Comparison of ENCODE assay signal across 1 cellular context in the genomic region with DNA sequence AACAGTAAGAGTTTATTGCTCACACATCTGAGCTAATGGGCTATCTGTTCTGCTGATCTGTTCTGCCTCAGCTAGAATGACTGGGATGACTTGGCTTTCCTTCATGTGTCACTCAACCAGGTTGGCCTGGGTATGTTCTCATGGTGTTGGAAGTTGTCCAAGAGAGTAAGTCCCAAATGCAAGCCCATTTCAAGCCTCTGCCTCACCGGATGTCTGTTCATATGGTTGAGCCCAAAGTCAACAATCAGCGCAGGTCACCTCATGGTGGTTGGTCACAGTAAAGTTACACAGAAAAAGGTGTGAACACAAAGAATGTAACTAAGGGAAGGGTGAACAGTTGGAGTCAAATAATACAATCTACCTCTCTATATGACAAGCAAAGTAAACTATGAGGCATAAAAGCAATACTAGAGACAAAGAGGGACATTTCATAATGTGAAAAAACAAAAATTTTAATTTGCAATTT.
TF ChIP-seq lines count a peak whose summit lies in the region.

No MANE protein-coding gene starts in this region.

TF ChIP-seq in HepG2, 621 proteins besides CTCF, POLR2A, EP300 and RAD21 (continued from another document and continues in another):
- TF ChIP-seq, protein P1, sequence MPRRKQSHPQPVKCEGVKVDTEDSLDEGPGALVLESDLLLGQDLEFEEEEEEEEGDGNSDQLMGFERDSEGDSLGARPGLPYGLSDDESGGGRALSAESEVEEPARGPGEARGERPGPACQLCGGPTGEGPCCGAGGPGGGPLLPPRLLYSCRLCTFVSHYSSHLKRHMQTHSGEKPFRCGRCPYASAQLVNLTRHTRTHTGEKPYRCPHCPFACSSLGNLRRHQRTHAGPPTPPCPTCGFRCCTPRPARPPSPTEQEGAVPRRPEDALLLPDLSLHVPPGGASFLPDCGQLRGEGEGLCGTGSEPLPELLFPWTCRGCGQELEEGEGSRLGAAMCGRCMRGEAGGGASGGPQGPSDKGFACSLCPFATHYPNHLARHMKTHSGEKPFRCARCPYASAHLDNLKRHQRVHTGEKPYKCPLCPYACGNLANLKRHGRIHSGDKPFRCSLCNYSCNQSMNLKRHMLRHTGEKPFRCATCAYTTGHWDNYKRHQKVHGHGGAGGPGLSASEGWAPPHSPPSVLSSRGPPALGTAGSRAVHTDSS (CRISPR knock-in tag; conservative IDR thresholded peaks at IDR 0.05) = no peak
- TF ChIP-seq ZFX (CRISPR knock-in tag; IDR thresholded peaks at IDR 0.05; ENCODE audit: low read depth) (no peak), JUN (CRISPR knock-in tag; IDR thresholded peaks at IDR 0.05) (no peak), NFE2L2 (IDR thresholded peaks at IDR 0.05; ENCODE audit: low read length) (peak; percentile 70), RXRA (CRISPR knock-in tag; IDR thresholded peaks at IDR 0.05) (peak; percentile 22; the same call in 1 of the 2 replicates), SOX6 (IDR thresholded peaks at IDR 0.05) (no peak), SOX6 (CRISPR knock-in tag; IDR thresholded peaks at IDR 0.05) (peak; percentile 35; the same call in 1 of the 2 replicates), MXI1 (IDR thresholded peaks at IDR 0.05; ENCODE audit: borderline replicate concordance, low read depth, low read length) (peak; percentile 40; the same call in 1 of the 3 replicates), SOX13 (IDR thresholded peaks at IDR 0.05) (no peak), SOX13 (CRISPR knock-in tag; conservative IDR thresholded peaks at IDR 0.05 in 1 of 2, IDR thresholded peaks at IDR 0.05 in 1 of 2) (peak in 1 of 2 experiments; percentile 12; a peak in 1 of 4 replicates), SNAPC2 (CRISPR knock-in tag; IDR thresholded peaks at IDR 0.05) (no peak), ZNF33B (CRISPR knock-in tag; IDR thresholded peaks at IDR 0.05) (no peak), PPARG (CRISPR knock-in tag; conservative IDR thresholded peaks at IDR 0.05) (peak; percentile 82), SALL1 (CRISPR knock-in tag; IDR thresholded peaks at IDR 0.05) (peak; percentile 60), FOXA3 (CRISPR knock-in tag; IDR thresholded peaks at IDR 0.05) (peak; percentile 74), ZFP36L1 (CRISPR knock-in tag; IDR thresholded peaks at IDR 0.05) (peak; percentile 45; the same call in 1 of the 2 replicates), ZNF326 (CRISPR knock-in tag; IDR thresholded peaks at IDR 0.05; ENCODE audit: borderline replicate concordance) (no peak), RARA (CRISPR knock-in tag; IDR thresholded peaks at IDR 0.05) (peak; percentile 84), MLLT10 (CRISPR knock-in tag; IDR thresholded peaks at IDR 0.05) (no peak), ZNF431 (CRISPR knock-in tag; IDR thresholded peaks at IDR 0.05; ENCODE audit: borderline replicate concordance, low read depth) (no peak), HMG20A (CRISPR knock-in tag; IDR thresholded peaks at IDR 0.05; ENCODE audit: borderline replicate concordance) (peak; percentile 73; the same call in 1 of the 2 replicates), RXRB (CRISPR knock-in tag; IDR thresholded peaks at IDR 0.05; ENCODE audit: borderline replicate concordance) (peak; percentile 59; the same call in 1 of the 2 replicates), CAMTA2 (CRISPR knock-in tag; IDR thresholded peaks at IDR 0.05; ENCODE audit: borderline replicate concordance) (no peak), ZNF644 (CRISPR knock-in tag; IDR thresholded peaks at IDR 0.05; ENCODE audit: low read depth) (peak; percentile 52), ZFP62 (CRISPR knock-in tag; IDR thresholded peaks at IDR 0.05) (no peak), KDM3A (CRISPR knock-in tag; IDR thresholded peaks at IDR 0.05; ENCODE audit: low read depth) (no peak), FOSL2 (CRISPR knock-in tag; IDR thresholded peaks at IDR 0.05) (peak; percentile 58; the same call in 1 of the 2 replicates), TMF1 (CRISPR knock-in tag; IDR thresholded peaks at IDR 0.05; ENCODE audit: low read depth) (no peak), ZNF629 (CRISPR knock-in tag; conservative IDR thresholded peaks at IDR 0.05) (peak; percentile 35; the same call in 1 of the 2 replicates), ZNF747 (CRISPR knock-in tag; IDR thresholded peaks at IDR 0.05; ENCODE audit: borderline replicate concordance) (no peak)
- TF ChIP-seq, protein P2, sequence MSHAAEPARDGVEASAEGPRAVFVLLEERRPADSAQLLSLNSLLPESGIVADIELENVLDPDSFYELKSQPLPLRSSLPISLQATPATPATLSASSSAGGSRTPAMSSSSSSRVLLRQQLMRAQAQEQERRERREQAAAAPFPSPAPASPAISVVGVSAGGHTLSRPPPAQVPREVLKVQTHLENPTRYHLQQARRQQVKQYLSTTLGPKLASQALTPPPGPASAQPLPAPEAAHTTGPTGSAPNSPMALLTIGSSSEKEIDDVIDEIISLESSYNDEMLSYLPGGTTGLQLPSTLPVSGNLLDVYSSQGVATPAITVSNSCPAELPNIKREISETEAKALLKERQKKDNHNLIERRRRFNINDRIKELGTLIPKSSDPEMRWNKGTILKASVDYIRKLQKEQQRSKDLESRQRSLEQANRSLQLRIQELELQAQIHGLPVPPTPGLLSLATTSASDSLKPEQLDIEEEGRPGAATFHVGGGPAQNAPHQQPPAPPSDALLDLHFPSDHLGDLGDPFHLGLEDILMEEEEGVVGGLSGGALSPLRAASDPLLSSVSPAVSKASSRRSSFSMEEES (CRISPR knock-in tag; IDR thresholded peaks at IDR 0.05) = 0 out of 2 replicates have a peak, but pooled peaks have one; percentile 12
- TF ChIP-seq, protein P3, sequence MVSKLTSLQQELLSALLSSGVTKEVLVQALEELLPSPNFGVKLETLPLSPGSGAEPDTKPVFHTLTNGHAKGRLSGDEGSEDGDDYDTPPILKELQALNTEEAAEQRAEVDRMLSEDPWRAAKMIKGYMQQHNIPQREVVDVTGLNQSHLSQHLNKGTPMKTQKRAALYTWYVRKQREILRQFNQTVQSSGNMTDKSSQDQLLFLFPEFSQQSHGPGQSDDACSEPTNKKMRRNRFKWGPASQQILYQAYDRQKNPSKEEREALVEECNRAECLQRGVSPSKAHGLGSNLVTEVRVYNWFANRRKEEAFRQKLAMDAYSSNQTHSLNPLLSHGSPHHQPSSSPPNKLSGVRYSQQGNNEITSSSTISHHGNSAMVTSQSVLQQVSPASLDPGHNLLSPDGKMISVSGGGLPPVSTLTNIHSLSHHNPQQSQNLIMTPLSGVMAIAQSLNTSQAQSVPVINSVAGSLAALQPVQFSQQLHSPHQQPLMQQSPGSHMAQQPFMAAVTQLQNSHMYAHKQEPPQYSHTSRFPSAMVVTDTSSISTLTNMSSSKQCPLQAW (CRISPR knock-in tag; IDR thresholded peaks at IDR 0.05) = no peak
- TF ChIP-seq, protein P4, sequence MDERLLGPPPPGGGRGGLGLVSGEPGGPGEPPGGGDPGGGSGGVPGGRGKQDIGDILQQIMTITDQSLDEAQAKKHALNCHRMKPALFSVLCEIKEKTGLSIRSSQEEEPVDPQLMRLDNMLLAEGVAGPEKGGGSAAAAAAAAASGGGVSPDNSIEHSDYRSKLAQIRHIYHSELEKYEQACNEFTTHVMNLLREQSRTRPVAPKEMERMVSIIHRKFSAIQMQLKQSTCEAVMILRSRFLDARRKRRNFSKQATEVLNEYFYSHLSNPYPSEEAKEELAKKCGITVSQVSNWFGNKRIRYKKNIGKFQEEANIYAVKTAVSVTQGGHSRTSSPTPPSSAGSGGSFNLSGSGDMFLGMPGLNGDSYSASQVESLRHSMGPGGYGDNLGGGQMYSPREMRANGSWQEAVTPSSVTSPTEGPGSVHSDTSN (CRISPR knock-in tag; IDR thresholded peaks at IDR 0.05) = peak; percentile 81
- TF ChIP-seq, protein P5, sequence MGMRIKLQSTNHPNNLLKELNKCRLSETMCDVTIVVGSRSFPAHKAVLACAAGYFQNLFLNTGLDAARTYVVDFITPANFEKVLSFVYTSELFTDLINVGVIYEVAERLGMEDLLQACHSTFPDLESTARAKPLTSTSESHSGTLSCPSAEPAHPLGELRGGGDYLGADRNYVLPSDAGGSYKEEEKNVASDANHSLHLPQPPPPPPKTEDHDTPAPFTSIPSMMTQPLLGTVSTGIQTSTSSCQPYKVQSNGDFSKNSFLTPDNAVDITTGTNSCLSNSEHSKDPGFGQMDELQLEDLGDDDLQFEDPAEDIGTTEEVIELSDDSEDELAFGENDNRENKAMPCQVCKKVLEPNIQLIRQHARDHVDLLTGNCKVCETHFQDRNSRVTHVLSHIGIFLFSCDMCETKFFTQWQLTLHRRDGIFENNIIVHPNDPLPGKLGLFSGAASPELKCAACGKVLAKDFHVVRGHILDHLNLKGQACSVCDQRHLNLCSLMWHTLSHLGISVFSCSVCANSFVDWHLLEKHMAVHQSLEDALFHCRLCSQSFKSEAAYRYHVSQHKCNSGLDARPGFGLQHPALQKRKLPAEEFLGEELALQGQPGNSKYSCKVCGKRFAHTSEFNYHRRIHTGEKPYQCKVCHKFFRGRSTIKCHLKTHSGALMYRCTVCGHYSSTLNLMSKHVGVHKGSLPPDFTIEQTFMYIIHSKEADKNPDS (CRISPR knock-in tag; IDR thresholded peaks at IDR 0.05) = no peak
- TF ChIP-seq, protein P6, sequence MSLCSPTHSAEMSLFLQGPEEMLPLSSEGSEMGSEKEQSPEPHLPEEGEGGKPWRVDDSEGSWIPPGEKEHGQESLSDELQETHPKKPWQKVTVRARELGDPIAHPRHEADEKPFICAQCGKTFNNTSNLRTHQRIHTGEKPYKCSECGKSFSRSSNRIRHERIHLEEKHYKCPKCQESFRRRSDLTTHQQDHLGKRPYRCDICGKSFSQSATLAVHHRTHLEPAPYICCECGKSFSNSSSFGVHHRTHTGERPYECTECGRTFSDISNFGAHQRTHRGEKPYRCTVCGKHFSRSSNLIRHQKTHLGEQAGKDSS (CRISPR knock-in tag; IDR thresholded peaks at IDR 0.05; ENCODE audit: borderline replicate concordance, low read depth) = no peak
- TF ChIP-seq, protein P7, sequence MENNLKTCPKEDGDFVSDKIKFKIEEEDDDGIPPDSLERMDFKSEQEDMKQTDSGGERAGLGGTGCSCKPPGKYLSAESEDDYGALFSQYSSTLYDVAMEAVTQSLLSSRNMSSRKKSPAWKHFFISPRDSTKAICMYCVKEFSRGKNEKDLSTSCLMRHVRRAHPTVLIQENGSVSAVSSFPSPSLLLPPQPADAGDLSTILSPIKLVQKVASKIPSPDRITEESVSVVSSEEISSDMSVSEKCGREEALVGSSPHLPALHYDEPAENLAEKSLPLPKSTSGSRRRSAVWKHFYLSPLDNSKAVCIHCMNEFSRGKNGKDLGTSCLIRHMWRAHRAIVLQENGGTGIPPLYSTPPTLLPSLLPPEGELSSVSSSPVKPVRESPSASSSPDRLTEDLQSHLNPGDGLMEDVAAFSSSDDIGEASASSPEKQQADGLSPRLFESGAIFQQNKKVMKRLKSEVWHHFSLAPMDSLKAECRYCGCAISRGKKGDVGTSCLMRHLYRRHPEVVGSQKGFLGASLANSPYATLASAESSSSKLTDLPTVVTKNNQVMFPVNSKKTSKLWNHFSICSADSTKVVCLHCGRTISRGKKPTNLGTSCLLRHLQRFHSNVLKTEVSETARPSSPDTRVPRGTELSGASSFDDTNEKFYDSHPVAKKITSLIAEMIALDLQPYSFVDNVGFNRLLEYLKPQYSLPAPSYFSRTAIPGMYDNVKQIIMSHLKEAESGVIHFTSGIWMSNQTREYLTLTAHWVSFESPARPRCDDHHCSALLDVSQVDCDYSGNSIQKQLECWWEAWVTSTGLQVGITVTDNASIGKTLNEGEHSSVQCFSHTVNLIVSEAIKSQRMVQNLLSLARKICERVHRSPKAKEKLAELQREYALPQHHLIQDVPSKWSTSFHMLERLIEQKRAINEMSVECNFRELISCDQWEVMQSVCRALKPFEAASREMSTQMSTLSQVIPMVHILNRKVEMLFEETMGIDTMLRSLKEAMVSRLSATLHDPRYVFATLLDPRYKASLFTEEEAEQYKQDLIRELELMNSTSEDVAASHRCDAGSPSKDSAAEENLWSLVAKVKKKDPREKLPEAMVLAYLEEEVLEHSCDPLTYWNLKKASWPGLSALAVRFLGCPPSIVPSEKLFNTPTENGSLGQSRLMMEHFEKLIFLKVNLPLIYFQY (CRISPR knock-in tag; IDR thresholded peaks at IDR 0.05; ENCODE audit: borderline replicate concordance) = peak; percentile 53; the same call in 1 of the 2 replicates
- TF ChIP-seq, protein P8, sequence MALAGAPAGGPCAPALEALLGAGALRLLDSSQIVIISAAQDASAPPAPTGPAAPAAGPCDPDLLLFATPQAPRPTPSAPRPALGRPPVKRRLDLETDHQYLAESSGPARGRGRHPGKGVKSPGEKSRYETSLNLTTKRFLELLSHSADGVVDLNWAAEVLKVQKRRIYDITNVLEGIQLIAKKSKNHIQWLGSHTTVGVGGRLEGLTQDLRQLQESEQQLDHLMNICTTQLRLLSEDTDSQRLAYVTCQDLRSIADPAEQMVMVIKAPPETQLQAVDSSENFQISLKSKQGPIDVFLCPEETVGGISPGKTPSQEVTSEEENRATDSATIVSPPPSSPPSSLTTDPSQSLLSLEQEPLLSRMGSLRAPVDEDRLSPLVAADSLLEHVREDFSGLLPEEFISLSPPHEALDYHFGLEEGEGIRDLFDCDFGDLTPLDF (CRISPR knock-in tag; IDR thresholded peaks at IDR 0.05) = no peak
- TF ChIP-seq, protein P9, sequence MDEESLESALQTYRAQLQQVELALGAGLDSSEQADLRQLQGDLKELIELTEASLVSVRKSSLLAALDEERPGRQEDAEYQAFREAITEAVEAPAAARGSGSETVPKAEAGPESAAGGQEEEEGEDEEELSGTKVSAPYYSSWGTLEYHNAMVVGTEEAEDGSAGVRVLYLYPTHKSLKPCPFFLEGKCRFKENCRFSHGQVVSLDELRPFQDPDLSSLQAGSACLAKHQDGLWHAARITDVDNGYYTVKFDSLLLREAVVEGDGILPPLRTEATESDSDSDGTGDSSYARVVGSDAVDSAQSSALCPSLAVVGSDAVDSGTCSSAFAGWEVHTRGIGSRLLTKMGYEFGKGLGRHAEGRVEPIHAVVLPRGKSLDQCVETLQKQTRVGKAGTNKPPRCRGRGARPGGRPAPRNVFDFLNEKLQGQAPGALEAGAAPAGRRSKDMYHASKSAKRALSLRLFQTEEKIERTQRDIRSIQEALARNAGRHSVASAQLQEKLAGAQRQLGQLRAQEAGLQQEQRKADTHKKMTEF (CRISPR knock-in tag; IDR thresholded peaks at IDR 0.05) = peak; percentile 62
- TF ChIP-seq, protein P10, sequence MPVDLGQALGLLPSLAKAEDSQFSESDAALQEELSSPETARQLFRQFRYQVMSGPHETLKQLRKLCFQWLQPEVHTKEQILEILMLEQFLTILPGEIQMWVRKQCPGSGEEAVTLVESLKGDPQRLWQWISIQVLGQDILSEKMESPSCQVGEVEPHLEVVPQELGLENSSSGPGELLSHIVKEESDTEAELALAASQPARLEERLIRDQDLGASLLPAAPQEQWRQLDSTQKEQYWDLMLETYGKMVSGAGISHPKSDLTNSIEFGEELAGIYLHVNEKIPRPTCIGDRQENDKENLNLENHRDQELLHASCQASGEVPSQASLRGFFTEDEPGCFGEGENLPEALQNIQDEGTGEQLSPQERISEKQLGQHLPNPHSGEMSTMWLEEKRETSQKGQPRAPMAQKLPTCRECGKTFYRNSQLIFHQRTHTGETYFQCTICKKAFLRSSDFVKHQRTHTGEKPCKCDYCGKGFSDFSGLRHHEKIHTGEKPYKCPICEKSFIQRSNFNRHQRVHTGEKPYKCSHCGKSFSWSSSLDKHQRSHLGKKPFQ (CRISPR knock-in tag; IDR thresholded peaks at IDR 0.05; ENCODE audit: insufficient replicate concordance) = peak; percentile 85
- TF ChIP-seq, protein P11, sequence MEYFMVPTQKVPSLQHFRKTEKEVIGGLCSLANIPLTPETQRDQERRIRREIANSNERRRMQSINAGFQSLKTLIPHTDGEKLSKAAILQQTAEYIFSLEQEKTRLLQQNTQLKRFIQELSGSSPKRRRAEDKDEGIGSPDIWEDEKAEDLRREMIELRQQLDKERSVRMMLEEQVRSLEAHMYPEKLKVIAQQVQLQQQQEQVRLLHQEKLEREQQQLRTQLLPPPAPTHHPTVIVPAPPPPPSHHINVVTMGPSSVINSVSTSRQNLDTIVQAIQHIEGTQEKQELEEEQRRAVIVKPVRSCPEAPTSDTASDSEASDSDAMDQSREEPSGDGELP (IDR thresholded peaks at IDR 0.05; ENCODE audit: borderline replicate concordance, low read depth) = peak; percentile 40; the same call in 1 of the 2 replicates
